ENCODE assay signal across 1 cellular context in the genomic region with DNA sequence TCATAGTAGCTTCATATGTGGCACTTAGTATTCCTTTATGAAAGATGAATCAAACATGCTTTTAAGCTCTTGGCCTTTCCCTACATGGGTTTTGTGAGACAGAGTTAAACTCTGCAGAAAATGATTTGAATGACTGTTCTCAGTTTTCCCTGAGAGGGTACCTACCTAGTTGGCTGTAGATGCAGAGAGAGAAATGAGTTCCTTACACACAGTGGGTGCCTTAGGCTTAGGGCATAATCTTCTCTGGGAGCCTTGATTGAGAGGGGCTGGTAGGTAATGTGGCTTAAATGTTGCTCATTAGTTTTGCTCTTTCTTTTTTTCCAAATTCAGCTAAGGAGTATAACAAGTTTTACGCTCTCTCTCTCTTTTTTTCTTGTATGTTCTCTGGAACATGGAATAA.
TF ChIP-seq lines count a peak whose summit lies in the region.

No MANE protein-coding gene starts in this region.

TF ChIP-seq in WTC11, 78 proteins besides CTCF, POLR2A, EP300 and RAD21 (continued from another document):
- TF ChIP-seq, protein P1, sequence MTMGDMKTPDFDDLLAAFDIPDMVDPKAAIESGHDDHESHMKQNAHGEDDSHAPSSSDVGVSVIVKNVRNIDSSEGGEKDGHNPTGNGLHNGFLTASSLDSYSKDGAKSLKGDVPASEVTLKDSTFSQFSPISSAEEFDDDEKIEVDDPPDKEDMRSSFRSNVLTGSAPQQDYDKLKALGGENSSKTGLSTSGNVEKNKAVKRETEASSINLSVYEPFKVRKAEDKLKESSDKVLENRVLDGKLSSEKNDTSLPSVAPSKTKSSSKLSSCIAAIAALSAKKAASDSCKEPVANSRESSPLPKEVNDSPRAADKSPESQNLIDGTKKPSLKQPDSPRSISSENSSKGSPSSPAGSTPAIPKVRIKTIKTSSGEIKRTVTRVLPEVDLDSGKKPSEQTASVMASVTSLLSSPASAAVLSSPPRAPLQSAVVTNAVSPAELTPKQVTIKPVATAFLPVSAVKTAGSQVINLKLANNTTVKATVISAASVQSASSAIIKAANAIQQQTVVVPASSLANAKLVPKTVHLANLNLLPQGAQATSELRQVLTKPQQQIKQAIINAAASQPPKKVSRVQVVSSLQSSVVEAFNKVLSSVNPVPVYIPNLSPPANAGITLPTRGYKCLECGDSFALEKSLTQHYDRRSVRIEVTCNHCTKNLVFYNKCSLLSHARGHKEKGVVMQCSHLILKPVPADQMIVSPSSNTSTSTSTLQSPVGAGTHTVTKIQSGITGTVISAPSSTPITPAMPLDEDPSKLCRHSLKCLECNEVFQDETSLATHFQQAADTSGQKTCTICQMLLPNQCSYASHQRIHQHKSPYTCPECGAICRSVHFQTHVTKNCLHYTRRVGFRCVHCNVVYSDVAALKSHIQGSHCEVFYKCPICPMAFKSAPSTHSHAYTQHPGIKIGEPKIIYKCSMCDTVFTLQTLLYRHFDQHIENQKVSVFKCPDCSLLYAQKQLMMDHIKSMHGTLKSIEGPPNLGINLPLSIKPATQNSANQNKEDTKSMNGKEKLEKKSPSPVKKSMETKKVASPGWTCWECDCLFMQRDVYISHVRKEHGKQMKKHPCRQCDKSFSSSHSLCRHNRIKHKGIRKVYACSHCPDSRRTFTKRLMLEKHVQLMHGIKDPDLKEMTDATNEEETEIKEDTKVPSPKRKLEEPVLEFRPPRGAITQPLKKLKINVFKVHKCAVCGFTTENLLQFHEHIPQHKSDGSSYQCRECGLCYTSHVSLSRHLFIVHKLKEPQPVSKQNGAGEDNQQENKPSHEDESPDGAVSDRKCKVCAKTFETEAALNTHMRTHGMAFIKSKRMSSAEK (CRISPR knock-in tag; IDR thresholded peaks at IDR 0.05; ENCODE audit: borderline replicate concordance) = no peak
- TF ChIP-seq, protein P2, sequence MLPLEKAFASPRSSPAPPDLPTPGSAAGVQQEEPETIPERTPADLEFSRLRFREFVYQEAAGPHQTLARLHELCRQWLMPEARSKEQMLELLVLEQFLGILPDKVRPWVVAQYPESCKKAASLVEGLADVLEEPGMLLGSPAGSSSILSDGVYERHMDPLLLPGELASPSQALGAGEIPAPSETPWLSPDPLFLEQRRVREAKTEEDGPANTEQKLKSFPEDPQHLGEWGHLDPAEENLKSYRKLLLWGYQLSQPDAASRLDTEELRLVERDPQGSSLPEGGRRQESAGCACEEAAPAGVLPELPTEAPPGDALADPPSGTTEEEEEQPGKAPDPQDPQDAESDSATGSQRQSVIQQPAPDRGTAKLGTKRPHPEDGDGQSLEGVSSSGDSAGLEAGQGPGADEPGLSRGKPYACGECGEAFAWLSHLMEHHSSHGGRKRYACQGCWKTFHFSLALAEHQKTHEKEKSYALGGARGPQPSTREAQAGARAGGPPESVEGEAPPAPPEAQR (CRISPR knock-in tag; IDR thresholded peaks at IDR 0.05) = no peak
- TF ChIP-seq CREM (CRISPR knock-in tag; IDR thresholded peaks at IDR 0.05) (no peak), PRRX2 (CRISPR knock-in tag; IDR thresholded peaks at IDR 0.05) (no peak), ESRRA (CRISPR knock-in tag; IDR thresholded peaks at IDR 0.05; ENCODE audit: borderline replicate concordance) (no peak), ZBTB21 (CRISPR knock-in tag; IDR thresholded peaks at IDR 0.05; ENCODE audit: borderline replicate concordance) (no peak), GTF2I (CRISPR knock-in tag; conservative IDR thresholded peaks at IDR 0.05) (no peak), MXD4 (CRISPR knock-in tag; IDR thresholded peaks at IDR 0.05; ENCODE audit: borderline replicate concordance) (no peak), KAT7 (CRISPR knock-in tag; IDR thresholded peaks at IDR 0.05; ENCODE audit: borderline replicate concordance) (no peak)
- TF ChIP-seq, protein P3, sequence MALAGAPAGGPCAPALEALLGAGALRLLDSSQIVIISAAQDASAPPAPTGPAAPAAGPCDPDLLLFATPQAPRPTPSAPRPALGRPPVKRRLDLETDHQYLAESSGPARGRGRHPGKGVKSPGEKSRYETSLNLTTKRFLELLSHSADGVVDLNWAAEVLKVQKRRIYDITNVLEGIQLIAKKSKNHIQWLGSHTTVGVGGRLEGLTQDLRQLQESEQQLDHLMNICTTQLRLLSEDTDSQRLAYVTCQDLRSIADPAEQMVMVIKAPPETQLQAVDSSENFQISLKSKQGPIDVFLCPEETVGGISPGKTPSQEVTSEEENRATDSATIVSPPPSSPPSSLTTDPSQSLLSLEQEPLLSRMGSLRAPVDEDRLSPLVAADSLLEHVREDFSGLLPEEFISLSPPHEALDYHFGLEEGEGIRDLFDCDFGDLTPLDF (CRISPR knock-in tag; IDR thresholded peaks at IDR 0.05) = no peak
- TF ChIP-seq, protein P4, sequence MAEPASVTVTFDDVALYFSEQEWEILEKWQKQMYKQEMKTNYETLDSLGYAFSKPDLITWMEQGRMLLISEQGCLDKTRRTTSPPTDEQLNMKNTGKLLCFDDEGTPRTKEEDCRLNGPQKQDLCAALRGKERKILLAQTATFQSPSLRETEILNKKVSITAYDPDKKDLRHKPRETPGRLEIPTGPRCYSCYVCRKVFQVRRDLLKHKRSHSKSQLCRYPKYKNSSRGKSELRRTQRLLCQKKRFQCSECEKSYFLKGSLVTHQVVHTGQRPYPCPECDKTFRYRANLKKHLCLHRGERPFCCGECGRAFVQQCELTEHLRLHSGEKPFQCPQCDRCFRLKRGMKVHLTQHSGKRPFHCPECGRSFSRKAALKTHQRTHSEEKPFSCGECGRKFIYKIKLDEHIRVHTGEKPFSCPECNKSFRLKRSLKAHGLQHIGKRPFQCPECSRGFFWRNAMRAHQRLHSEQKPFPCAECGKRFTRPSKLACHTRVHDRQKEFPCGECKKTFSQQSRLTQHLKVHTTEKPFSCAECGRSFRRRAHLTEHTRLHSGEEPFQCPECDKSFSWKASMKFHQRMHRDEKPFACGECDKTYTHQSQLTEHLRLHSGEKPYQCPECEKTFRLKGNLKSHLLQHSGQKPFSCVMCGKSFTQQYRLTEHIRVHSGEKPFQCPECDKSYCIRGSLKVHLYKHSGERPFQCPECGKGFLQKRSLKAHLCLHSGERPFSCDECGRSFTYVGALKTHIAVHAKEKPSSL (CRISPR knock-in tag; conservative IDR thresholded peaks at IDR 0.05) = no peak
- TF ChIP-seq, protein P5, sequence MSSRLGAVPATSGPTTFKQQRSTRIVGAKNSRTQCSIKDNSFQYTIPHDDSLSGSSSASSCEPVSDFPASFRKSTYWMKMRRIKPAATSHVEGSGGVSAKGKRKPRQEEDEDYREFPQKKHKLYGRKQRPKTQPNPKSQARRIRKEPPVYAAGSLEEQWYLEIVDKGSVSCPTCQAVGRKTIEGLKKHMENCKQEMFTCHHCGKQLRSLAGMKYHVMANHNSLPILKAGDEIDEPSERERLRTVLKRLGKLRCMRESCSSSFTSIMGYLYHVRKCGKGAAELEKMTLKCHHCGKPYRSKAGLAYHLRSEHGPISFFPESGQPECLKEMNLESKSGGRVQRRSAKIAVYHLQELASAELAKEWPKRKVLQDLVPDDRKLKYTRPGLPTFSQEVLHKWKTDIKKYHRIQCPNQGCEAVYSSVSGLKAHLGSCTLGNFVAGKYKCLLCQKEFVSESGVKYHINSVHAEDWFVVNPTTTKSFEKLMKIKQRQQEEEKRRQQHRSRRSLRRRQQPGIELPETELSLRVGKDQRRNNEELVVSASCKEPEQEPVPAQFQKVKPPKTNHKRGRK (CRISPR knock-in tag; IDR thresholded peaks at IDR 0.05; ENCODE audit: borderline replicate concordance) = no peak
- TF ChIP-seq, protein P6, sequence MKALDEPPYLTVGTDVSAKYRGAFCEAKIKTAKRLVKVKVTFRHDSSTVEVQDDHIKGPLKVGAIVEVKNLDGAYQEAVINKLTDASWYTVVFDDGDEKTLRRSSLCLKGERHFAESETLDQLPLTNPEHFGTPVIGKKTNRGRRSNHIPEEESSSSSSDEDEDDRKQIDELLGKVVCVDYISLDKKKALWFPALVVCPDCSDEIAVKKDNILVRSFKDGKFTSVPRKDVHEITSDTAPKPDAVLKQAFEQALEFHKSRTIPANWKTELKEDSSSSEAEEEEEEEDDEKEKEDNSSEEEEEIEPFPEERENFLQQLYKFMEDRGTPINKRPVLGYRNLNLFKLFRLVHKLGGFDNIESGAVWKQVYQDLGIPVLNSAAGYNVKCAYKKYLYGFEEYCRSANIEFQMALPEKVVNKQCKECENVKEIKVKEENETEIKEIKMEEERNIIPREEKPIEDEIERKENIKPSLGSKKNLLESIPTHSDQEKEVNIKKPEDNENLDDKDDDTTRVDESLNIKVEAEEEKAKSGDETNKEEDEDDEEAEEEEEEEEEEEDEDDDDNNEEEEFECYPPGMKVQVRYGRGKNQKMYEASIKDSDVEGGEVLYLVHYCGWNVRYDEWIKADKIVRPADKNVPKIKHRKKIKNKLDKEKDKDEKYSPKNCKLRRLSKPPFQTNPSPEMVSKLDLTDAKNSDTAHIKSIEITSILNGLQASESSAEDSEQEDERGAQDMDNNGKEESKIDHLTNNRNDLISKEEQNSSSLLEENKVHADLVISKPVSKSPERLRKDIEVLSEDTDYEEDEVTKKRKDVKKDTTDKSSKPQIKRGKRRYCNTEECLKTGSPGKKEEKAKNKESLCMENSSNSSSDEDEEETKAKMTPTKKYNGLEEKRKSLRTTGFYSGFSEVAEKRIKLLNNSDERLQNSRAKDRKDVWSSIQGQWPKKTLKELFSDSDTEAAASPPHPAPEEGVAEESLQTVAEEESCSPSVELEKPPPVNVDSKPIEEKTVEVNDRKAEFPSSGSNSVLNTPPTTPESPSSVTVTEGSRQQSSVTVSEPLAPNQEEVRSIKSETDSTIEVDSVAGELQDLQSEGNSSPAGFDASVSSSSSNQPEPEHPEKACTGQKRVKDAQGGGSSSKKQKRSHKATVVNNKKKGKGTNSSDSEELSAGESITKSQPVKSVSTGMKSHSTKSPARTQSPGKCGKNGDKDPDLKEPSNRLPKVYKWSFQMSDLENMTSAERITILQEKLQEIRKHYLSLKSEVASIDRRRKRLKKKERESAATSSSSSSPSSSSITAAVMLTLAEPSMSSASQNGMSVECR (CRISPR knock-in tag; IDR thresholded peaks at IDR 0.05; ENCODE audit: borderline replicate concordance) = no peak
- TF ChIP-seq, protein P7, sequence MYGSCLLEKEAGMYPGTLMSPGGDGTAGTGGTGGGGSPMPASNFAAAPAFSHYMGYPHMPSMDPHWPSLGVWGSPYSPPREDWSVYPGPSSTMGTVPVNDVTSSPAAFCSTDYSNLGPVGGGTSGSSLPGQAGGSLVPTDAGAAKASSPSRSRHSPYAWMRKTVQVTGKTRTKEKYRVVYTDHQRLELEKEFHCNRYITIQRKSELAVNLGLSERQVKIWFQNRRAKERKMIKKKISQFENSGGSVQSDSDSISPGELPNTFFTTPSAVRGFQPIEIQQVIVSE (CRISPR knock-in tag; IDR thresholded peaks at IDR 0.05; ENCODE audit: borderline replicate concordance) = no peak
